In the genomic region with DNA sequence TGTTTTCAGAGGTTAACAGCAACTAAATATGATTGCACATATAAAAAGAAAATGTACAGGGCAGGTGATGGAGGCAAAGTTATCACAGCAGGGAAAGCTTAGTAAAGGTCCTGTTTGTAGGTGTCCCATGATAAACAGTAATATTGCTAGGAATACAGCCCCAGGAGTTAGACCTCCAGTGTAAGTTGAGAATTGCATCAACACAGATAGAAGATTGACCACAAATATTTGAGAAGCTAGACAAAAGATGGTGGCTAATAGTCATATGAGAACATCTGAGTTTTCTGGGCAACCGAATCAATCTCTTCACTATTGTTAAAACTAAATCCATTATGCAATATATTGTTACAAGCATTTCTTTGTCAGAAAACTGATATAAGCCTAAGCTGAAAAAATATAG, we compare ENCODE assay signal across 16 cellular contexts.
A peak's percentile ranks its signal among the peaks of the same experiment; 100 is the strongest.
DNase-seq lines count a peak whose midpoint lies in the region; ATAC-seq and TF ChIP-seq lines count a peak whose summit lies in the region.
"Had no signal": no experiment of that assay in that cellular context is flagged by ENCODE, and none has a peak within 500 bp of the region (broad histone marks: within the 10 kb centered on the region; RNA-seq: fewer than 3 reads in every experiment).

No MANE protein-coding gene starts in this region.

- H4K91ac ChIP-seq in IMR-90 (ENCODE audit: insufficient read depth, low read depth, low read length): no peak overlapping the region
- H4K91ac ChIP-seq in mesenchymal stem cell (ENCODE audit: low read length): no peak overlapping the region

- H3K36me3 Mint-ChIP-seq in activated naive CD4-positive, alpha-beta T cell treated with anti-CD3 and anti-CD28 coated beads for 36 hours (ENCODE audit: low read depth): no peaks in the 10 kb centered on the region

- no peak overlapping the region for H3K18ac ChIP-seq in IMR-90 (ENCODE audit: low read depth, low read length)
- no peak overlapping the region for H3K18ac ChIP-seq in mesenchymal stem cell (ENCODE audit: low read depth in 1 of 2, low read length in 2 of 2)

- no peak overlapping the region for H2AK9ac ChIP-seq in IMR-90 (replicated peaks; ENCODE audit: low read depth, low read length, poor library complexity)

- peaks cover 2% of the 10 kb centered on the region for H3K9me3 Mint-ChIP-seq in activated naive CD4-positive, alpha-beta T cell treated with anti-CD3 and anti-CD28 coated beads for 36 hours

- H2AFZ ChIP-seq in IMR-90 (replicated peaks; ENCODE audit: low read length, poor library complexity): no peak overlapping the region
- H2AFZ ChIP-seq in mesenchymal stem cell (ENCODE audit: low read depth, low read length): no peak overlapping the region

- H3K79me1 ChIP-seq in IMR-90 (ENCODE audit: low read depth in 1 of 2, low read length in 2 of 2) (peaks cover 8 to 10% of the 10 kb centered on the region in 2 experiments; a peak in 3 of 4 replicates), mesenchymal stem cell (replicated peaks; ENCODE audit: low read length, poor library complexity, severe bottlenecking) (no peaks in the 10 kb centered on the region)

- TF ChIP-seq POLR2A in IMR-90 (IDR thresholded peaks at IDR 0.05; ENCODE audit: low read depth, low read length): no peak

- intact Hi-C loops in IMR-90 (cut with micrococcal nuclease): no loop called here
- intact Hi-C loops in activated naive CD4-positive, alpha-beta T cell treated with anti-CD3 and anti-CD28 coated beads for 36 hours (cut with micrococcal nuclease): no loop called here
- intact Hi-C loops in Right ventricle myocardium inferior (cut with DNase I): no loop called here

- H2BK15ac ChIP-seq in IMR-90 (ENCODE audit: low read depth, low read length) (no peak overlapping the region), mesenchymal stem cell (ENCODE audit: low read depth, poor library complexity, severe bottlenecking) (no peak overlapping the region)

- in situ Hi-C loops in IMR-90 (cut with MboI; ENCODE audit: low sequenced_read_pairs): no loop called here

- H3K4me3 Mint-ChIP-seq in activated naive CD4-positive, alpha-beta T cell treated with anti-CD3 and anti-CD28 coated beads for 36 hours: no peak overlapping the region

- CTCF ChIA-PET in IMR-90 (lab: Yijun Ruan, JAX): interaction anchor here (0.6 kb wide), 1 partner anchor 301 kb away, joined by 4 read pairs; no protein-coding TSS in a partner anchor
- CTCF ChIA-PET in activated naive CD4-positive, alpha-beta T cell treated with anti-CD3 and anti-CD28 coated beads for 36 hours (lab: Charles Lee): no interaction called here

- no TSS peak for BruUV-seq in IMR-90 (replicated peaks; lab: Mats Ljungman, UMichigan)

- no peak overlapping the region for H3K27ac ChIP-seq in IMR-90 (ENCODE audit: insufficient read depth, low read length)
- no peak overlapping the region for H3K27ac ChIP-seq in mesenchymal stem cell (ENCODE audit: low read length, poor library complexity, severe bottlenecking)
- H3K27ac ChIP-seq in temporal lobe (ENCODE audit: low read depth, low read length): peak overlapping the region; percentile 13
- H3K27ac ChIP-seq: C4-2B, HL-60 had no signal

- WGBS in IMR-90 (ENCODE audit: extremely low coverage in 2 of 2, insufficient read length in 1 of 2), 2 experiments: no CpG with 5 or more reads among the region's 1 CpG
- no CpG with 5 or more reads among the region's 1 CpG for WGBS in mesenchymal stem cell

- H3K4me1 ChIP-seq in IMR-90 (ENCODE audit: control insufficient read depth, insufficient read depth, low read length): no peaks in the 10 kb centered on the region; the same call in 1 of the 2 replicates
- H3K4me1 ChIP-seq in mesenchymal stem cell (ENCODE audit: control insufficient read depth, insufficient read depth, low read depth, low read length): no peaks in the 10 kb centered on the region
- H3K4me1 ChIP-seq: HAP-1 had no signal

- H4K20me1 ChIP-seq in IMR-90 (ENCODE audit: insufficient read depth, low read length): no peaks in the 10 kb centered on the region; the same call in 1 of the 2 replicates

- H3K14ac ChIP-seq in IMR-90 (replicated peaks; ENCODE audit: low read depth, low read length) (no peak overlapping the region), mesenchymal stem cell (ENCODE audit: low read length in 2 of 2) (no peak overlapping the region)

- H3K4me2 ChIP-seq in IMR-90 (ENCODE audit: low read depth, low read length): no peak overlapping the region
- H3K4me2 ChIP-seq in mesenchymal stem cell (ENCODE audit: low read length, poor library complexity, severe bottlenecking): no peak overlapping the region

- TF ChIP-seq CTCF in IMR-90 (conservative IDR thresholded peaks at IDR 0.05; ENCODE audit: low read depth, low read length) (no peak), choroid plexus epithelial cell (conservative IDR thresholded peaks at IDR 0.05; ENCODE audit: low read depth, low read length) (no peak)

- DNase-seq in IMR-90 (peak; percentile 16), choroid plexus epithelial cell (ENCODE audit: low read depth) (peak; percentile 86), mesenchymal stem cell (peak; percentile 22), SHP77 treated with DMSO at 0.1 percent for 48 hours (lab: John Stamatoyannopoulos, UW) (no peak), Right ventricle myocardium inferior (ENCODE audit: missing footprints) (no peak)
- no peak for DNase-seq in activated naive CD4-positive, alpha-beta T cell treated with anti-CD3 and anti-CD28 coated beads for 36 hours
- DNase-seq: DMS153; EL; NCI-H1105 treated with DMSO at 0.1 percent for 48 hours; NCI-H187; NK-92 treated with Interleukin-12 subunit alpha and Interleukin-12 subunit beta, amount 100 ng/mL, for 24 hours; SIG-M5 had no signal

- no peak overlapping the region for H3K9ac ChIP-seq in IMR-90 (ENCODE audit: low read depth, low read length)
- H3K9ac ChIP-seq in mesenchymal stem cell (ENCODE audit: low read length): peak overlapping the region; percentile 28

- no peak overlapping the region for H4K5ac ChIP-seq in IMR-90 (ENCODE audit: low read depth, low read length)

- H3K4me1 Mint-ChIP-seq in activated naive CD4-positive, alpha-beta T cell treated with anti-CD3 and anti-CD28 coated beads for 36 hours (ENCODE audit: low read depth): no peaks in the 10 kb centered on the region

- H2BK12ac ChIP-seq in mesenchymal stem cell (ENCODE audit: low read length in 2 of 2): no peak overlapping the region

- H3K4me3 ChIP-seq in IMR-90 (ENCODE audit: insufficient read depth, low read depth, low read length): no peak overlapping the region
- no peak overlapping the region for H3K4me3 ChIP-seq in choroid plexus epithelial cell (ENCODE audit: low read depth, low read length)
- H3K4me3 ChIP-seq in mesenchymal stem cell (ENCODE audit: insufficient read depth in 1 of 2, low read depth in 1 of 2, low read length in 2 of 2): no peak overlapping the region
- H3K4me3 ChIP-seq: HAP-1 had no signal

- TF ChIP-seq RAD21 in IMR-90 (IDR thresholded peaks at IDR 0.05; ENCODE audit: low read length): no peak

- H3K23ac ChIP-seq in IMR-90 (ENCODE audit: low read depth, low read length): no peak overlapping the region
- no peak overlapping the region for H3K23ac ChIP-seq in mesenchymal stem cell (ENCODE audit: low read length in 2 of 2)

- no peak for ATAC-seq in IMR-90 (ENCODE audit: low read depth)
- no peak for ATAC-seq in Right ventricle myocardium inferior

- H2BK120ac ChIP-seq in IMR-90 (ENCODE audit: low read depth, low read length) (no peak overlapping the region), mesenchymal stem cell (ENCODE audit: low read depth, low read length) (no peak overlapping the region)

- no peak overlapping the region for H3K56ac ChIP-seq in IMR-90 (ENCODE audit: extremely low read depth, insufficient read depth, low read length)

- no peaks in the 10 kb centered on the region for H3K27me3 ChIP-seq in IMR-90 (ENCODE audit: control insufficient read depth, insufficient read depth, low read length)
- H3K27me3 ChIP-seq in mesenchymal stem cell (ENCODE audit: control insufficient read depth in 1 of 2, insufficient read depth in 1 of 2, low read length in 2 of 2): no peaks in the 10 kb centered on the region

- peaks cover 46% of the 10 kb centered on the region for H3K36me3 ChIP-seq in IMR-90 (ENCODE audit: control insufficient read depth, insufficient read depth, low read length)
- H3K36me3 ChIP-seq in mesenchymal stem cell (ENCODE audit: control insufficient read depth in 1 of 2, insufficient read depth in 2 of 2, low read depth in 1 of 2, low read length in 2 of 2): peaks cover 6 to 91% of the 10 kb centered on the region in 2 experiments
- H3K36me3 ChIP-seq: HAP-1 had no signal

- H2BK20ac ChIP-seq in IMR-90 (ENCODE audit: low read depth, low read length): no peak overlapping the region

- no peak overlapping the region for H2AK5ac ChIP-seq in IMR-90 (ENCODE audit: low read depth, low read length)
- H2AK5ac ChIP-seq in mesenchymal stem cell (ENCODE audit: low read length, severe bottlenecking): no peak overlapping the region

- POLR2A ChIA-PET in IMR-90 (lab: Charles Lee; ENCODE audit: unreplicated experiment): no interaction called here

- H3K9me1 ChIP-seq in IMR-90 (ENCODE audit: insufficient read depth, low read length): peaks cover 4% of the 10 kb centered on the region; the same call in 1 of the 2 replicates

- dilution Hi-C loops in IMR-90 (cut with HindIII; ENCODE audit: low sequenced_read_pairs, unreplicated experiment): no loop called here

- H2BK5ac ChIP-seq in IMR-90 (ENCODE audit: low read depth, low read length, poor library complexity, severe bottlenecking): no peak overlapping the region
- H2BK5ac ChIP-seq in mesenchymal stem cell (ENCODE audit: low read depth, low read length, poor library complexity, severe bottlenecking): no peak overlapping the region

- H4K8ac ChIP-seq in IMR-90 (ENCODE audit: low read depth in 2 of 2, low read length in 2 of 2) (no peak overlapping the region), mesenchymal stem cell (ENCODE audit: low read length) (no peak overlapping the region)

- H3K4ac ChIP-seq in IMR-90 (ENCODE audit: low read depth, low read length): no peak overlapping the region
- no peak overlapping the region for H3K4ac ChIP-seq in mesenchymal stem cell (ENCODE audit: low read depth in 1 of 2, low read length in 2 of 2)

- no peak overlapping the region for H3K27ac Mint-ChIP-seq in activated naive CD4-positive, alpha-beta T cell treated with anti-CD3 and anti-CD28 coated beads for 36 hours

- H3K9me3 ChIP-seq in IMR-90 (ENCODE audit: control insufficient read depth, insufficient read depth, low read length) (no peaks in the 10 kb centered on the region), mesenchymal stem cell (ENCODE audit: control insufficient read depth, low read length) (no peaks in the 10 kb centered on the region)
- H3K9me3 ChIP-seq: HAP-1 had no signal

- no peaks in the 10 kb centered on the region for H3K27me3 Mint-ChIP-seq in activated naive CD4-positive, alpha-beta T cell treated with anti-CD3 and anti-CD28 coated beads for 36 hours (ENCODE audit: low read depth)

Comparison
In these comparisons a context has a peak if more than half of its experiments do, and no peak if none do; other contexts are left out.
1. DNase-seq: peak in IMR-90 (single experiment), choroid plexus epithelial cell (single experiment) and mesenchymal stem cell (single experiment); none in activated naive CD4-positive, alpha-beta T cell treated with anti-CD3 and anti-CD28 coated beads for 36 hours (single experiment), SHP77 treated with DMSO at 0.1 percent for 48 hours (single experiment) and Right ventricle myocardium inferior (single experiment).